ENCODE assay signal across 13 cellular contexts in genomic region chr14:74241611-74242005, GRCh38. TPM values are rescaled to one million over a fixed set of nuclear protein-coding genes. Genes with fewer than 3 reads are reported as not detected.
DNase-seq lines count a peak whose midpoint lies in the region; ATAC-seq, FAIRE-seq and TF ChIP-seq lines count a peak whose summit lies in the region.
"Had no signal": no experiment of that assay in that cellular context is flagged by ENCODE, and none has a peak within 500 bp of the region (broad histone marks: within the 10 kb centered on the region; RNA-seq: fewer than 3 reads in every experiment).

No MANE protein-coding gene starts in this region.

- no peak for FAIRE-seq in A549 (lab: Jason Lieb, UNC)
- FAIRE-seq in astrocyte (lab: Jason Lieb, UNC): no peak
- FAIRE-seq: TTC549 had no signal

- no TSS peak for BruUV-seq in Caco-2 (replicated peaks; lab: Mats Ljungman, UMichigan)

- WGBS in A549 (ENCODE audit: missing lambda C conversion rate): 49% methylated on average over 16 of the region's 16 CpGs

- H3K27ac ChIP-seq in A549 (no peak overlapping the region), astrocyte (ENCODE audit: low read depth, low read length) (no peak overlapping the region)

- H4K20me1 ChIP-seq in astrocyte (ENCODE audit: insufficient read depth, low read length): peaks cover 10% of the 10 kb centered on the region

- H3K4me3 ChIP-seq in A549 (0 out of 3 replicates have a peak overlapping the region, but pooled peaks have one; percentile 8), Caco-2 (ENCODE audit: low read depth, low read length) (no peak overlapping the region), astrocyte (ENCODE audit: insufficient read depth, low read depth, low read length) (no peak overlapping the region)

- TF ChIP-seq EP300 in A549 (IDR thresholded peaks at IDR 0.05): no peak

- no peak for TF ChIP-seq RAD21 in A549 (conservative IDR thresholded peaks at IDR 0.05 in 1 of 2, IDR thresholded peaks at IDR 0.05 in 1 of 2)

- H3K4me1 ChIP-seq in A549 (no peaks in the 10 kb centered on the region), Caco-2 (no peaks in the 10 kb centered on the region), astrocyte (ENCODE audit: insufficient read depth, low read length) (no peaks in the 10 kb centered on the region)

- no peak overlapping the region for H2AFZ ChIP-seq in astrocyte (ENCODE audit: low read depth, low read length)

- in situ Hi-C loops in KBM-7 (cut with MboI; ENCODE audit: low pct_unique_long_range_greater_than_20kb, low sequenced_read_pairs): no loop called here

- no peaks in the 10 kb centered on the region for H3K36me3 ChIP-seq in Caco-2 (ENCODE audit: control insufficient read depth, insufficient read depth, low read length)
- no peaks in the 10 kb centered on the region for H3K36me3 ChIP-seq in astrocyte (ENCODE audit: insufficient read depth, low read length)

- TF ChIP-seq POLR2A in A549 (IDR thresholded peaks at IDR 0.05; ENCODE audit: low read length): no peak

- H3K27me3 ChIP-seq in Caco-2 (replicated peaks; ENCODE audit: control insufficient read depth, insufficient read depth, low read length): no peaks in the 10 kb centered on the region; the same call in 1 of the 2 replicates
- H3K27me3 ChIP-seq in astrocyte (ENCODE audit: insufficient read depth, low read length): peaks cover 89% of the 10 kb centered on the region

- H3K4me1 Mint-ChIP-seq in Caco-2 (ENCODE audit: low read depth, unreplicated experiment) (no peaks in the 10 kb centered on the region), astrocyte (ENCODE audit: low read depth, unreplicated experiment) (no peaks in the 10 kb centered on the region), naive B cell (peaks cover 16 to 33% (median 23%) of the 10 kb centered on the region in 3 donors), chondrocyte (ENCODE audit: low read depth) (peaks cover 11% of the 10 kb centered on the region)

- TF ChIP-seq CTCF in A549 (IDR thresholded peaks at IDR 0.05): no peak
- no peak for TF ChIP-seq CTCF in Caco-2 (IDR thresholded peaks at IDR 0.05; ENCODE audit: insufficient read depth in 1 of 2, low read depth in 1 of 2, low read length in 1 of 2, severe bottlenecking in 1 of 2, unreplicated experiment in 1 of 2)
- no peak for TF ChIP-seq CTCF in astrocyte (IDR thresholded peaks at IDR 0.05; ENCODE audit: insufficient read depth, low read depth, low read length)
- no peak for TF ChIP-seq CTCF in chondrocyte (IDR thresholded peaks at IDR 0.05)

- H3K9me3 Mint-ChIP-seq in Caco-2 (ENCODE audit: unreplicated experiment) (no peaks in the 10 kb centered on the region), astrocyte (ENCODE audit: unreplicated experiment) (peaks cover 8% of the 10 kb centered on the region), naive B cell (peaks cover 0 to 3% (median 0%) of the 10 kb centered on the region in 7 donors), chondrocyte (ENCODE audit: low read depth) (no peaks in the 10 kb centered on the region)

- H3K4me3 Mint-ChIP-seq in Caco-2 (ENCODE audit: unreplicated experiment) (peak overlapping the region; percentile 54), astrocyte (ENCODE audit: unreplicated experiment) (no peak overlapping the region), naive B cell (peak overlapping the region; percentile 34 to 89 (median 80)), chondrocyte (ENCODE audit: unreplicated experiment) (no peak overlapping the region)

- H3K27me3 Mint-ChIP-seq in Caco-2 (ENCODE audit: insufficient read depth, unreplicated experiment) (peaks cover 34% of the 10 kb centered on the region), astrocyte (ENCODE audit: low read depth, unreplicated experiment) (peaks cover 86% of the 10 kb centered on the region), naive B cell (peaks cover 81 to 95% (median 93%) of the 10 kb centered on the region in 3 donors), chondrocyte (ENCODE audit: low read depth) (peaks cover 74% of the 10 kb centered on the region)

- H3K9me3 ChIP-seq in A549: no peaks in the 10 kb centered on the region
- no peaks in the 10 kb centered on the region for H3K9me3 ChIP-seq in Caco-2
- H3K9me3 ChIP-seq in astrocyte (ENCODE audit: insufficient read depth, low read depth, low read length): no peaks in the 10 kb centered on the region

- H3K4me2 ChIP-seq in A549: peak overlapping the region; percentile 50
- no peak overlapping the region for H3K4me2 ChIP-seq in astrocyte (ENCODE audit: low read length)

- intact Hi-C loops in Caco-2 (cut with micrococcal nuclease; ENCODE audit: unreplicated experiment): no loop called here

- DNase-seq in A549 (ENCODE audit: low read depth in 1 of 2, low spot score in 1 of 2) (no peak), Caco-2 (no peak), astrocyte (ENCODE audit: low read depth) (no peak), naive B cell (no peak), chondrocyte (ENCODE audit: low spot score) (no peak), NCI-H146 (lab: John Stamatoyannopoulos, UW) (no peak), KBM-7 (no peak), NCI-H2029 (lab: John Stamatoyannopoulos, UW) (no peak)
- DNase-seq: NCI-H526 treated with DMSO at 0.1 percent for 48 hours, nucleus accumbens had no signal

- POLR2A ChIA-PET in A549 (lab: Yijun Ruan, JAX) (no interaction called here), Caco-2 (lab: Charles Lee) (no interaction called here)

- ATAC-seq in A549 (no peak), naive B cell (ENCODE audit: low read depth in 2 of 2) (no peak)

- no peak overlapping the region for H3K9ac ChIP-seq in astrocyte (ENCODE audit: low read length)

- CTCF ChIA-PET in A549 (lab: Yijun Ruan, JAX) (interaction anchor here (1.2 to 6.1 kb wide), 4 partner anchors 11 to 129 kb away, joined by 3 to 46 read pairs (median 7); partner anchors contain the start of gene ABCD4), Caco-2 (lab: Charles Lee) (interaction anchor here (0.6 kb wide), 1 partner anchor 16 kb away, joined by 3 read pairs; no protein-coding TSS in a partner anchor)

- H3K27ac Mint-ChIP-seq in Caco-2 (ENCODE audit: unreplicated experiment): no peak overlapping the region
- H3K27ac Mint-ChIP-seq in astrocyte (ENCODE audit: unreplicated experiment): peak overlapping the region; percentile 41
- H3K27ac Mint-ChIP-seq in naive B cell: no peak overlapping the region
- H3K27ac Mint-ChIP-seq in chondrocyte (ENCODE audit: unreplicated experiment): no peak overlapping the region

- no peaks in the 10 kb centered on the region for H3K79me2 ChIP-seq in astrocyte (ENCODE audit: insufficient read depth, low read length)

- H3K36me3 Mint-ChIP-seq in Caco-2 (ENCODE audit: insufficient read depth, unreplicated experiment) (no peaks in the 10 kb centered on the region), astrocyte (ENCODE audit: low read depth, unreplicated experiment) (no peaks in the 10 kb centered on the region), naive B cell (peaks cover 0 to 4% of the 10 kb centered on the region in 2 donors), chondrocyte (ENCODE audit: low read depth) (no peaks in the 10 kb centered on the region)

TF ChIP-seq in A549, 52 proteins besides CTCF, POLR2A, EP300 and RAD21:
- no peak for TF ChIP-seq CBX2 (IDR thresholded peaks at IDR 0.05; ENCODE audit: borderline replicate concordance, low read depth)
- TF ChIP-seq HMGXB4 (CRISPR knock-in tag; IDR thresholded peaks at IDR 0.05; ENCODE audit: borderline replicate concordance): no peak

RNA-seq across cellular contexts. Expression of gene VSX2, which starts 2.4 kb away (rescaled TPM):
- polyA plus RNA-seq in A549 (2011; rRNA removed): 0.03 TPM in 1 of 2 replicates, not detected in the other
- not detected in 2 replicates for polyA plus RNA-seq in A549 (2012; cell fraction: cytosol; rRNA removed)
- not detected in 2 replicates for polyA plus RNA-seq in A549 (2012; cell fraction: nucleus; rRNA removed)
- not detected in 3 replicates for polyA plus RNA-seq in A549 (2017; fragmentation: RNase III; extraction: RNeasy Plus Mini Kit Qiagen cat#74134 plus additional on column Dnase treatment)
- polyA minus RNA-seq in A549 (2011; rRNA and poly(A)+ RNA removed): not detected in 2 replicates
- not detected in 2 replicates for total RNA-seq in Caco-2 (2022)
- total RNA-seq in astrocyte: not detected in 2 replicates
- polyA plus RNA-seq in naive B cell (ENCODE audit: low read depth in 6 of 6): not detected
- total RNA-seq in chondrocyte: not detected in 3 replicates
- total RNA-seq: cerebellum, fibroblast of lung had no signal
- polyA plus RNA-seq: fibroblast of lung had no signal

Comparison
In these comparisons a context has a peak if more than half of its experiments do, and no peak if none do; other contexts are left out.
1. H3K4me3 Mint-ChIP-seq: peak in Caco-2 (single experiment) and naive B cell (8 of 8); none in astrocyte (single experiment) and chondrocyte (single experiment).